ENCODE assay signal across 1 cellular context in the genomic region with DNA sequence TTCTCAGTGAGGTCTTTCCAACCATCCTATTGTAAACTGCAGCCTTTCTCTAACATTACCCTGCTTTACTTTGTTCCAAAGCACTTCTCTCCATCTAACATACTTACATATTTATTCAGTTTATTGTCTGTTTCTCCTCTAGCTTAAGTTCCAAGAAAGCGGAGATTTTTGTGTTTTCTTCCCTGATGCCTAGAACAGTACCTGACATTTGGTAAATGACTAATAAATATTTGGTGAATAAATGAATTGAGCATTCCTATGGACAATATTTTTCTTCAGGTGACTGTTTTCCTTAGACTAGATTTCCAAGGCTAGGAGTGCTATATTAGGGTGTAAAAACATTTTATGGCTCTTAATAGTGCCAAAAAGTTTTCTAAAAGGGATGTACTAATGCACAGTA.
TF ChIP-seq lines count a peak whose summit lies in the region.

No MANE protein-coding gene starts in this region.

TF ChIP-seq in A549, 52 proteins besides CTCF, POLR2A, EP300 and RAD21 (continued from another document):
- TF ChIP-seq, protein P1, sequence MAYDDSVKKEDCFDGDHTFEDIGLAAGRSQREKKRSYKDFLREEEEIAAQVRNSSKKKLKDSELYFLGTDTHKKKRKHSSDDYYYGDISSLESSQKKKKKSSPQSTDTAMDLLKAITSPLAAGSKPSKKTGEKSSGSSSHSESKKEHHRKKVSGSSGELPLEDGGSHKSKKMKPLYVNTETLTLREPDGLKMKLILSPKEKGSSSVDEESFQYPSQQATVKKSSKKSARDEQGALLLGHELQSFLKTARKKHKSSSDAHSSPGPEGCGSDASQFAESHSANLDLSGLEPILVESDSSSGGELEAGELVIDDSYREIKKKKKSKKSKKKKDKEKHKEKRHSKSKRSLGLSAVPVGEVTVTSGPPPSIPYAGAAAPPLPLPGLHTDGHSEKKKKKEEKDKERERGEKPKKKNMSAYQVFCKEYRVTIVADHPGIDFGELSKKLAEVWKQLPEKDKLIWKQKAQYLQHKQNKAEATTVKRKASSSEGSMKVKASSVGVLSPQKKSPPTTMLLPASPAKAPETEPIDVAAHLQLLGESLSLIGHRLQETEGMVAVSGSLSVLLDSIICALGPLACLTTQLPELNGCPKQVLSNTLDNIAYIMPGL (CRISPR knock-in tag; IDR thresholded peaks at IDR 0.05; ENCODE audit: borderline replicate concordance) = no peak
- TF ChIP-seq BHLHE40 (IDR thresholded peaks at IDR 0.05; ENCODE audit: low read depth, low read length) = no peak
- TF ChIP-seq PHF8 (IDR thresholded peaks at IDR 0.05; ENCODE audit: borderline replicate concordance, low read depth) = no peak
- TF ChIP-seq FOXS1 (CRISPR knock-in tag; IDR thresholded peaks at IDR 0.05) = no peak
- TF ChIP-seq, protein P2, sequence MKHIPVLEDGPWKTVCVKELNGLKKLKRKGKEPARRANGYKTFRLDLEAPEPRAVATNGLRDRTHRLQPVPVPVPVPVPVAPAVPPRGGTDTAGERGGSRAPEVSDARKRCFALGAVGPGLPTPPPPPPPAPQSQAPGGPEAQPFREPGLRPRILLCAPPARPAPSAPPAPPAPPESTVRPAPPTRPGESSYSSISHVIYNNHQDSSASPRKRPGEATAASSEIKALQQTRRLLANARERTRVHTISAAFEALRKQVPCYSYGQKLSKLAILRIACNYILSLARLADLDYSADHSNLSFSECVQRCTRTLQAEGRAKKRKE (CRISPR knock-in tag; IDR thresholded peaks at IDR 0.05; ENCODE audit: low read depth) = no peak
- TF ChIP-seq RARB (CRISPR knock-in tag; IDR thresholded peaks at IDR 0.05) = no peak
- TF ChIP-seq POLR2AphosphoS2 (conservative IDR thresholded peaks at IDR 0.05; ENCODE audit: low read length) = no peak
- no peak for TF ChIP-seq ZSCAN20 (CRISPR knock-in tag; IDR thresholded peaks at IDR 0.05)
- TF ChIP-seq SMC3 (IDR thresholded peaks at IDR 0.05) = no peak
- no peak for TF ChIP-seq ZFP36 (IDR thresholded peaks at IDR 0.05; ENCODE audit: borderline replicate concordance, partially characterized antibody)
TF ChIP-seq in A549: peak in this region for 0.
